In genomic region chr5:111224561-111224989, GRCh38 we compare ENCODE assay signal across 8 cellular contexts. TPM values are rescaled to one million over a fixed set of nuclear protein-coding genes. Genes with fewer than 3 reads are reported as not detected.
DNase-seq lines count a peak whose midpoint lies in the region; ATAC-seq and TF ChIP-seq lines count a peak whose summit lies in the region.

No MANE protein-coding gene starts in this region.

- no peak overlapping the region for H3K27ac ChIP-seq in HUES48 (ENCODE audit: low read depth, low read length)
- no peak overlapping the region for H3K27ac ChIP-seq in mammary epithelial cell (ENCODE audit: insufficient read depth, low read depth, low read length)
- no peak overlapping the region for H3K27ac ChIP-seq in muscle layer of duodenum (ENCODE audit: low read length)
- peak overlapping the region; percentile 7 for H3K27ac ChIP-seq in upper lobe of right lung

- H3K9me3 ChIP-seq in HUES48 (ENCODE audit: control insufficient read depth, insufficient read depth, low read length): no peaks in the 10 kb centered on the region
- H3K9me3 ChIP-seq in mammary epithelial cell (replicated peaks; ENCODE audit: insufficient read depth, low read length): no peaks in the 10 kb centered on the region
- no peaks in the 10 kb centered on the region for H3K9me3 ChIP-seq in muscle layer of duodenum (ENCODE audit: control insufficient read depth in 1 of 2, low read length in 2 of 2)
- no peaks in the 10 kb centered on the region for H3K9me3 ChIP-seq in upper lobe of right lung

- no peaks in the 10 kb centered on the region for H4K20me1 ChIP-seq in mammary epithelial cell (ENCODE audit: insufficient read depth, low read length)

- H3K27me3 ChIP-seq in HUES48 (ENCODE audit: control insufficient read depth, insufficient read depth, low read length): peaks cover 33% of the 10 kb centered on the region
- no peaks in the 10 kb centered on the region for H3K27me3 ChIP-seq in mammary epithelial cell (ENCODE audit: insufficient read depth, low read length)
- H3K27me3 ChIP-seq in muscle layer of duodenum (ENCODE audit: low read depth, low read length): peaks cover 7% of the 10 kb centered on the region
- peaks cover 31% of the 10 kb centered on the region for H3K27me3 ChIP-seq in upper lobe of right lung

- BruUV-seq in mammary epithelial cell (replicated peaks; lab: Mats Ljungman, UMichigan): no TSS peak

- TF ChIP-seq CTCF in mammary epithelial cell (conservative IDR thresholded peaks at IDR 0.05 in 1 of 2, IDR thresholded peaks at IDR 0.05 in 1 of 2; ENCODE audit: extremely low read depth in 1 of 2, insufficient read depth in 1 of 2, low read depth in 1 of 2, low read length in 2 of 2): no peak
- TF ChIP-seq CTCF in upper lobe of right lung (IDR thresholded peaks at IDR 0.05): no peak

- peak; percentile 30 for ATAC-seq in GM18498 (IDR thresholded peaks at IDR 0.05; ENCODE audit: unreplicated experiment)
- ATAC-seq in GM21528 (IDR thresholded peaks at IDR 0.05; ENCODE audit: low FRiP score, unreplicated experiment): peak; percentile 32
- no peak for ATAC-seq in upper lobe of right lung

- dilution Hi-C loops in mammary epithelial cell (cut with HindIII; ENCODE audit: low sequenced_read_pairs): no loop called here

- DNase-seq in mammary epithelial cell (peak; percentile 4), upper lobe of right lung (peak; percentile 60), GM03348 (ENCODE audit: low spot score) (no peak), DMS53 (lab: John Stamatoyannopoulos, UW) (no peak)

- H3K9ac ChIP-seq in HUES48 (ENCODE audit: low read depth, low read length) (0 out of 2 replicates have a peak overlapping the region, but pooled peaks have one; percentile 15), mammary epithelial cell (ENCODE audit: insufficient read depth, low read length) (peak overlapping the region; percentile 36)

- peak overlapping the region; percentile 95 for H2AFZ ChIP-seq in mammary epithelial cell (ENCODE audit: low read depth, low read length)

- H3K4me2 ChIP-seq in mammary epithelial cell (ENCODE audit: insufficient read depth, low read depth, low read length): peak overlapping the region; percentile 98

- 23% methylated on average over 4 of the region's 31 CpGs for WGBS in mammary epithelial cell (ENCODE audit: low coverage, missing lambda C conversion rate)

- H3K4me3 ChIP-seq in HUES48 (ENCODE audit: low read depth, low read length) (peak overlapping the region; percentile 74), mammary epithelial cell (replicated peaks in 1 of 3; ENCODE audit: insufficient read depth in 1 of 3, low read depth in 2 of 3, low read length in 3 of 3) (peak overlapping the region; percentile 73 to 79 (median 77)), muscle layer of duodenum (ENCODE audit: low read depth in 1 of 2, low read length in 2 of 2) (peak overlapping the region; percentile 56 to 73), upper lobe of right lung (peak overlapping the region; percentile 57)

- intact Hi-C loops in mammary epithelial cell (cut with micrococcal nuclease): loop anchor here (5.0 kb wide), 3 partner anchors 43 to 238 kb away; no protein-coding TSS in a partner anchor
- intact Hi-C loops in upper lobe of right lung (cut with DNase I): no loop called here

- in situ Hi-C loops in mammary epithelial cell (cut with MboI; ENCODE audit: low sequenced_read_pairs in 2 of 2): no loop called here

- H3K4me1 ChIP-seq in HUES48 (ENCODE audit: control insufficient read depth, insufficient read depth, low read length): peaks cover 18% of the 10 kb centered on the region
- H3K4me1 ChIP-seq in mammary epithelial cell (ENCODE audit: insufficient read depth, low read length): peaks cover 26% of the 10 kb centered on the region
- H3K4me1 ChIP-seq in muscle layer of duodenum (ENCODE audit: control insufficient read depth in 1 of 2, insufficient read depth in 2 of 2, low read length in 2 of 2): no peaks in the 10 kb centered on the region
- peaks cover 7% of the 10 kb centered on the region for H3K4me1 ChIP-seq in upper lobe of right lung

- no peaks in the 10 kb centered on the region for H3K79me2 ChIP-seq in mammary epithelial cell (ENCODE audit: insufficient read depth, low read length)

- CTCF ChIA-PET in mammary epithelial cell (lab: Charles Lee; ENCODE audit: low non-redundant PET): interaction anchor here (0.5 kb wide), 1 partner anchor 287 kb away, joined by 3 read pairs; no protein-coding TSS in a partner anchor

- no peaks in the 10 kb centered on the region for H3K36me3 ChIP-seq in HUES48 (ENCODE audit: control insufficient read depth, insufficient read depth, low read length)
- no peaks in the 10 kb centered on the region for H3K36me3 ChIP-seq in mammary epithelial cell (ENCODE audit: insufficient read depth, low read length)
- no peaks in the 10 kb centered on the region for H3K36me3 ChIP-seq in muscle layer of duodenum (ENCODE audit: control insufficient read depth in 1 of 2, insufficient read depth in 2 of 2, low read length in 2 of 2)
- H3K36me3 ChIP-seq in upper lobe of right lung: no peaks in the 10 kb centered on the region

RNA-seq across cellular contexts. Expression of gene CAMK4, which starts 0.4 kb away (rescaled TPM):
- total RNA-seq in mammary epithelial cell (1 to 10 TPM; 1.5 to 9.4 TPM), upper lobe of right lung (3.8 TPM)
- polyA plus RNA-seq in mammary epithelial cell: 3.6 TPM
- polyA minus RNA-seq in mammary epithelial cell: 2.1 TPM

Comparison
In these comparisons a context has a peak if more than half of its experiments do, and no peak if none do; other contexts are left out.
1. DNase-seq: peak in mammary epithelial cell (single experiment) and upper lobe of right lung (single experiment); none in GM03348 (single experiment) and DMS53 (single experiment).
2. Peak in every context shown above with its lines, with median percentiles within 50 percentile points of each other: H3K4me3 ChIP-seq.